Comparison of ENCODE assay signal across 8 cellular contexts in genomic region chr10:24360286-24361127, GRCh38.
A peak's percentile ranks its signal among the peaks of the same experiment; 100 is the strongest.
DNase-seq lines count a peak whose midpoint lies in the region; ATAC-seq, FAIRE-seq and TF ChIP-seq lines count a peak whose summit lies in the region.

No MANE protein-coding gene starts in this region.

- TF ChIP-seq CTCF in D721Med (IDR thresholded peaks at IDR 0.05; ENCODE audit: insufficient read depth, missing control alignments) (peak; percentile 95), Peyer's patch (IDR thresholded peaks at IDR 0.05) (peak in 4 of 6 experiments; percentile 48 to 72 (median 70)), coronary artery (IDR thresholded peaks at IDR 0.05) (peak; percentile 53), right lobe of liver (IDR thresholded peaks at IDR 0.05) (peak; percentile 57 to 74 (median 71)), thyroid gland (IDR thresholded peaks at IDR 0.05) (peak; percentile 54 to 86 (median 70))

- no peaks in the 10 kb centered on the region for H3K27me3 ChIP-seq in Peyer's patch
- no peaks in the 10 kb centered on the region for H3K27me3 ChIP-seq in right lobe of liver
- H3K27me3 ChIP-seq in thyroid gland, result no peaks in the 10 kb centered on the region

- H3K4me3 ChIP-seq in Peyer's patch (no peak overlapping the region), coronary artery (no peak overlapping the region), right lobe of liver (no peak overlapping the region), thyroid gland (replicated peaks in 1 of 3) (no peak overlapping the region)

- peak; percentile 79 for ATAC-seq in GM19035 (IDR thresholded peaks at IDR 0.05; ENCODE audit: unreplicated experiment)
- peak; percentile 47 for ATAC-seq in HG03571 (IDR thresholded peaks at IDR 0.05; ENCODE audit: unreplicated experiment)
- peak; percentile 78 to 91 (median 87) for ATAC-seq in right lobe of liver

- DNase-seq in D721Med (ENCODE audit: insufficient read length, low spot score) (no peak), Peyer's patch (peak; percentile 20 to 80 (median 62)), coronary artery (ENCODE audit: low spot score) (no peak), right lobe of liver (peak in 2 of 3 donors; percentile 61 to 64), thyroid gland (peak; percentile 83)
- no peak for DNase-seq in activated effector memory CD4-positive, alpha-beta T cell treated with Interleukin-2 at 50 U/mL for 16 hours

- TF ChIP-seq POLR2A in Peyer's patch (IDR thresholded peaks at IDR 0.05) (no peak), right lobe of liver (IDR thresholded peaks at IDR 0.05) (no peak), thyroid gland (IDR thresholded peaks at IDR 0.05) (no peak)

- no peak for FAIRE-seq in D721Med (lab: Jason Lieb, UNC)

- intact Hi-C loops in right lobe of liver (cut with DNase I) (no loop called here), thyroid gland (cut with DNase I) (no loop called here)

- H3K36me3 ChIP-seq in Peyer's patch (no peaks in the 10 kb centered on the region), right lobe of liver (no peaks in the 10 kb centered on the region), thyroid gland (no peaks in the 10 kb centered on the region)

- H3K9me3 ChIP-seq in Peyer's patch (no peaks in the 10 kb centered on the region), right lobe of liver (no peaks in the 10 kb centered on the region), thyroid gland (no peaks in the 10 kb centered on the region)

- 27% methylated on average over 12 of the region's 12 CpGs for WGBS in right lobe of liver (ENCODE audit: insufficient coverage, low coverage, low lambda C conversion rate, missing lambda C conversion rate)
- WGBS in thyroid gland, 2 donors, result 37% methylated on average over 12 of the region's 12 CpGs

- H3K4me1 ChIP-seq in Peyer's patch (no peaks in the 10 kb centered on the region), right lobe of liver (no peaks in the 10 kb centered on the region), thyroid gland (peaks cover 22 to 50% of the 10 kb centered on the region in 2 donors)

- H3K27ac ChIP-seq in Peyer's patch (no peak overlapping the region), coronary artery (no peak overlapping the region), right lobe of liver (no peak overlapping the region), thyroid gland (peak overlapping the region in 1 of 3 donors; percentile 26)

Comparison
In these comparisons a context has a peak if more than half of its experiments do, and no peak if none do; other contexts are left out.
1. DNase-seq: peak in Peyer's patch (3 of 3), right lobe of liver (2 of 3) and thyroid gland (2 of 2); none in D721Med (single experiment), coronary artery (single experiment) and activated effector memory CD4-positive, alpha-beta T cell treated with Interleukin-2 at 50 U/mL for 16 hours (single experiment).
2. Peak in every context shown above with its lines, with median percentiles within 50 percentile points of each other: CTCF ChIP-seq and ATAC-seq.